12 cellular contexts compared by ENCODE assay signal in the genomic region with DNA sequence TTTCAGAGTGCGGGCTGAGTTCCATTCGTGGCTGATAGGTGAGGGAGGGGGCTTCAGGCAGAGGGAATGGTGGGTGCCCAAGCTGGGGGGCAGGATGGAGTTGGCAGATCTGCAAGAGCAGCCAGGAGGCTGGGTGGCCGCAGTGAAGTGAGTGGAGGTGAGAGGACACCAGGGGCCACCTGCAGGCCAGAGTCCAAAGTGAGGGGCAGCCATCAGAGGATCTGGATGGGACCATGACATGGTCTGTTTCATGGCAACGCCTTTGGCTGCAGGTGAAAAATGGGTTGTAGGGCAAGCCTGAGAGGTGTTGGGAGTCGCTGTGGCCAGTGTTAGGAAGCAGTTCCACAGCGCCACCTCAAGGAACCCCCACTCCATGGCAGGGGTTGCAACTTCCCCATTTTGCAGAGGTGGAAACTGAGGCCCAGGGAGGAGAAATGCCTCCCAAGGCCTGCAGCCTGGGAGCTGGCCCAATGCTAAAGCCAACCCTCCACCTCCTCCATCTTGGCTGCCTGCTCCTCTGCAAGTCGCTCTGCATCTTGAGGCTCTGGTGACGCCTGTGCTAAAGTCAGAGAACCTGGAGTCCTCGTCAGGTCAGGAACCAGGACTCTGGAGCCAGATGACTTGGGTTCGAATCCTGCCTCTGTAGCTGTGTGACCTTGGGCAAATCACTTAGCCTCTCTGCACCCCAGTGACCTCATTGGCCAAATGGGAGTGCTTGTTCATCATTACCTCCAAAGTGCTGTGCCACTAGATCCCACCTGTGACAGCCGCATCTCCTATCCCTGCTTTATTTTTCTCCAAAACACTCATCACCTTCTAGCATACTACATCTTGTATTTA.
DNase-seq lines count a peak whose midpoint lies in the region; ATAC-seq, FAIRE-seq and TF ChIP-seq lines count a peak whose summit lies in the region.
"Had no signal": no experiment of that assay in that cellular context is flagged by ENCODE, and none has a peak within 500 bp of the region (broad histone marks: within the 10 kb centered on the region; RNA-seq: fewer than 3 reads in every experiment).

No MANE protein-coding gene starts in this region.

- dilution Hi-C loops in keratinocyte (cut with MboI; ENCODE audit: extremely low pct_ligation_motif_present, low sequenced_read_pairs), result no loop called here

- no peaks in the 10 kb centered on the region for H3K9me1 ChIP-seq in keratinocyte (ENCODE audit: control insufficient read depth, extremely low read depth, insufficient read depth, low read length)

- H2AFZ ChIP-seq in keratinocyte (ENCODE audit: control insufficient read depth, low read length), result no peak overlapping the region

- no peak overlapping the region for H3K27ac ChIP-seq in keratinocyte (ENCODE audit: control insufficient read depth, insufficient read depth, low read length)
- H3K27ac ChIP-seq: psoas muscle had no signal

- no peak overlapping the region for H3K4me3 Mint-ChIP-seq in Caco-2 (ENCODE audit: unreplicated experiment)
- H3K4me3 Mint-ChIP-seq in activated CD8-positive, alpha-beta T cell treated with anti-CD3 and anti-CD28 coated beads for 36 hours, result no peak overlapping the region

- no peaks in the 10 kb centered on the region for H3K4me1 ChIP-seq in Caco-2
- H3K4me1 ChIP-seq in keratinocyte (ENCODE audit: control insufficient read depth, extremely low read depth, insufficient read depth, low read length), result peaks cover 10% of the 10 kb centered on the region

- H3K4me3 ChIP-seq in Caco-2 (ENCODE audit: low read depth, low read length) (no peak overlapping the region), HFF-Myc (replicated peaks; ENCODE audit: low read depth, low read length) (no peak overlapping the region), keratinocyte (ENCODE audit: control insufficient read depth in 2 of 3, extremely low read depth in 1 of 3, insufficient read depth in 2 of 3, low read depth in 1 of 3, low read length in 3 of 3) (no peak overlapping the region)
- H3K4me3 ChIP-seq: esophagus muscularis mucosa, psoas muscle had no signal

- no peaks in the 10 kb centered on the region for H3K27me3 ChIP-seq in Caco-2 (replicated peaks; ENCODE audit: control insufficient read depth, insufficient read depth, low read length)
- no peaks in the 10 kb centered on the region for H3K27me3 ChIP-seq in keratinocyte (ENCODE audit: control insufficient read depth, extremely low read depth, insufficient read depth, low read length)
- H3K27me3 ChIP-seq: esophagus muscularis mucosa had no signal

- H3K9me3 ChIP-seq in Caco-2 (no peaks in the 10 kb centered on the region), keratinocyte (ENCODE audit: control insufficient read depth, low read depth, low read length) (no peaks in the 10 kb centered on the region)
- H3K9me3 ChIP-seq: esophagus muscularis mucosa, psoas muscle had no signal

- CTCF ChIA-PET in Caco-2 (lab: Charles Lee), result no interaction called here
- CTCF ChIA-PET in activated CD8-positive, alpha-beta T cell treated with anti-CD3 and anti-CD28 coated beads for 36 hours (lab: Charles Lee), result no interaction called here

- intact Hi-C loops in Caco-2 (cut with micrococcal nuclease; ENCODE audit: unreplicated experiment), result loop anchor here (2.0 kb wide), 1 partner anchor 158 kb away; no protein-coding TSS in a partner anchor
- intact Hi-C loops in activated CD8-positive, alpha-beta T cell treated with anti-CD3 and anti-CD28 coated beads for 36 hours (cut with micrococcal nuclease), result loop anchor here (5.0 kb wide), 1 partner anchor 152 kb away; the partner anchor contains the start of gene CEBPB

- no peak for ATAC-seq in activated CD8-positive, alpha-beta T cell treated with anti-CD3 and anti-CD28 coated beads for 36 hours
- no peak for ATAC-seq in HG03565 (IDR thresholded peaks at IDR 0.05; ENCODE audit: unreplicated experiment)
- no peak for ATAC-seq in GM21381 (IDR thresholded peaks at IDR 0.05; ENCODE audit: unreplicated experiment)
- ATAC-seq: left ventricle myocardium superior, psoas muscle had no signal

- no peaks in the 10 kb centered on the region for H4K20me1 ChIP-seq in keratinocyte (ENCODE audit: control insufficient read depth, extremely low read depth, insufficient read depth, low read length)

- no peak for FAIRE-seq in keratinocyte (lab: Jason Lieb, UNC)

- H3K36me3 Mint-ChIP-seq in Caco-2 (ENCODE audit: insufficient read depth, unreplicated experiment), result no peaks in the 10 kb centered on the region
- H3K36me3 Mint-ChIP-seq in activated CD8-positive, alpha-beta T cell treated with anti-CD3 and anti-CD28 coated beads for 36 hours (ENCODE audit: low read depth), result no peaks in the 10 kb centered on the region

- H3K4me1 Mint-ChIP-seq in Caco-2 (ENCODE audit: low read depth, unreplicated experiment), result no peaks in the 10 kb centered on the region
- H3K4me1 Mint-ChIP-seq in activated CD8-positive, alpha-beta T cell treated with anti-CD3 and anti-CD28 coated beads for 36 hours (ENCODE audit: low read depth), result peaks cover 34% of the 10 kb centered on the region

- peak; percentile 28 to 44 for TF ChIP-seq CTCF in Caco-2 (IDR thresholded peaks at IDR 0.05; ENCODE audit: insufficient read depth in 1 of 2, low read depth in 1 of 2, low read length in 1 of 2, severe bottlenecking in 1 of 2, unreplicated experiment in 1 of 2)
- peak; percentile 16 for TF ChIP-seq CTCF in HFF-Myc (IDR thresholded peaks at IDR 0.05; ENCODE audit: low read depth, low read length, missing control alignments)
- peak; percentile 14 for TF ChIP-seq CTCF in activated CD8-positive, alpha-beta T cell treated with anti-CD3 and anti-CD28 coated beads for 36 hours (IDR thresholded peaks at IDR 0.05)
- TF ChIP-seq CTCF in keratinocyte (optimal IDR thresholded peaks at IDR 0.05 in 1 of 3, IDR thresholded peaks at IDR 0.05 in 1 of 3, conservative IDR thresholded peaks at IDR 0.05 in 1 of 3; ENCODE audit: extremely low read depth in 1 of 3, insufficient read depth in 2 of 3, low read length in 3 of 3), result peak; percentile 28 to 57 (median 37)

- H3K36me3 ChIP-seq in Caco-2 (ENCODE audit: control insufficient read depth, insufficient read depth, low read length) (no peaks in the 10 kb centered on the region), keratinocyte (ENCODE audit: control insufficient read depth in 2 of 2, extremely low read depth in 1 of 2, insufficient read depth in 2 of 2, low read length in 2 of 2) (no peaks in the 10 kb centered on the region)
- H3K36me3 ChIP-seq: esophagus muscularis mucosa had no signal

- no peaks in the 10 kb centered on the region for H3K79me2 ChIP-seq in keratinocyte (ENCODE audit: control insufficient read depth, insufficient read depth, low read length)

- no peak overlapping the region for H3K4me2 ChIP-seq in keratinocyte (ENCODE audit: control insufficient read depth, extremely low read depth, insufficient read depth, low read depth, low read length)

- DNase-seq in Caco-2, result peak; percentile 54 to 69
- DNase-seq in HFF-Myc (ENCODE audit: extremely low read depth, low read depth), result no peak
- DNase-seq in activated CD8-positive, alpha-beta T cell treated with anti-CD3 and anti-CD28 coated beads for 36 hours, result peak; percentile 38
- DNase-seq in keratinocyte (ENCODE audit: low read depth, low spot score), result no peak
- no peak for DNase-seq in cortex of kidney (lab: John Stamatoyannopoulos, UW)
- DNase-seq in LoVo (ENCODE audit: low spot score), result no peak
- DNase-seq: activated naive CD4-positive, alpha-beta T cell treated with anti-CD3 and anti-CD28 coated beads, Interleukin-2, amount 50 U/mL, for 16 hours; left ventricle myocardium superior; psoas muscle had no signal

- no peak overlapping the region for H3K9ac ChIP-seq in keratinocyte (ENCODE audit: control insufficient read depth, extremely low read depth, insufficient read depth, low read length)

- no peaks in the 10 kb centered on the region for H3K9me3 Mint-ChIP-seq in Caco-2 (ENCODE audit: unreplicated experiment)
- H3K9me3 Mint-ChIP-seq in activated CD8-positive, alpha-beta T cell treated with anti-CD3 and anti-CD28 coated beads for 36 hours, result no peaks in the 10 kb centered on the region

- no peak overlapping the region for H3K27ac Mint-ChIP-seq in Caco-2 (ENCODE audit: unreplicated experiment)
- H3K27ac Mint-ChIP-seq in activated CD8-positive, alpha-beta T cell treated with anti-CD3 and anti-CD28 coated beads for 36 hours, result no peak overlapping the region

- no peaks in the 10 kb centered on the region for H3K27me3 Mint-ChIP-seq in Caco-2 (ENCODE audit: insufficient read depth, unreplicated experiment)
- peaks cover 8% of the 10 kb centered on the region for H3K27me3 Mint-ChIP-seq in activated CD8-positive, alpha-beta T cell treated with anti-CD3 and anti-CD28 coated beads for 36 hours

- BruUV-seq in Caco-2 (replicated peaks; lab: Mats Ljungman, UMichigan), result no TSS peak

- POLR2A ChIA-PET in Caco-2 (lab: Charles Lee), result no interaction called here
- POLR2A ChIA-PET in activated CD8-positive, alpha-beta T cell treated with anti-CD3 and anti-CD28 coated beads for 36 hours (lab: Charles Lee), result no interaction called here

Comparison
In these comparisons a context has a peak if more than half of its experiments do, and no peak if none do; other contexts are left out.
1. DNase-seq: peak in Caco-2 (2 of 2) and activated CD8-positive, alpha-beta T cell treated with anti-CD3 and anti-CD28 coated beads for 36 hours (single experiment); none in HFF-Myc (single experiment), keratinocyte (single experiment), cortex of kidney (single experiment) and LoVo (single experiment).
2. Peak in every context shown above with its lines, with median percentiles within 50 percentile points of each other: CTCF ChIP-seq.